ENCODE assay signal across 2 cellular contexts in the genomic region with DNA sequence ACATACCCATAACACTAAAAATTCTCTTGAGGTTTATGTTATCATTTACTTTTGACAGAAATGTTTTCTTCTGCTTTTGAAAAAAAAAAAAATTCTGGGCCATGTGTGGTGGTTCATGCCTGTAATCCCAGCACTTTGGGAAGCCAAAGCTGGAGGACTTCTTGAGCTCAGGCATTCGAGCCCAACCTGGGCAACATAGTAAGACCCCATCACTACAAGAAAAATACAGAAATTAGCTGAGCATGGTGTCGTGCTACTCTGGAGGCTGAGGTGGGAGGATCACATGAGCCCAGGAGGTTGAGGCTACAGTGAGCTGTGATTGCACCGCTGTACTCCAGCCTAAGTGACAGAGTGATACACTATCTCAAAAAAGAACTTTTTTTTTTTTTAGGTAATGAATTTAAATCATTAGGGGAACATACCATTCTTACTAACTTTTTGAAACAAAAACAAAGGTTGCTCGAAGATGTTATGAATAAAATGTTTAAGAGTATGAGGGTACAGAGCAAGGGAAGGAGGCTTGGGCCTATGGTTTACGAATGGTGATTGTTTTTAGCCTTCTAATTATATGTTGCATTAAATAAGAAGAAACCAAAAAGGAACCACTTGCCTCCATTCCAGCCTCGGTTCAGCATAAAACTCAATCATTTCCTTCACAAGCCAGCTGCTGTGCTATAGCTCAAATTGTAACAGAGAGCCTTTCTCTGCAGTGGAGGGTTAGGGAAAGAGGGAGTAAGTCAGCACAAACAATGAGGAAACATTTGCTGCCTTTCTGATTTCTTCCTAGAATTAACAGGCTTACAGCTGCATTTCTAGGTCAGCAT.
TF ChIP-seq lines count a peak whose summit lies in the region.

No MANE protein-coding gene starts in this region.

TF ChIP-seq in IMR-90, 13 proteins besides CTCF, POLR2A, EP300 and RAD21:
- TF ChIP-seq BHLHE40 (IDR thresholded peaks at IDR 0.05; ENCODE audit: low read depth, low read length) (no peak), FOS (IDR thresholded peaks at IDR 0.05; ENCODE audit: low read depth, low read length) (no peak), NFE2L2 (IDR thresholded peaks at IDR 0.05; ENCODE audit: low read depth, low read length) (no peak), MAFK (IDR thresholded peaks at IDR 0.05; ENCODE audit: low read depth, low read length) (no peak), MXI1 (IDR thresholded peaks at IDR 0.05; ENCODE audit: borderline replicate concordance, low read depth, low read length) (no peak), SMC3 (IDR thresholded peaks at IDR 0.05; ENCODE audit: low read depth, low read length) (no peak), MAZ (IDR thresholded peaks at IDR 0.05; ENCODE audit: borderline replicate concordance, low read depth, low read length) (no peak), CHD1 (IDR thresholded peaks at IDR 0.05; ENCODE audit: low read depth, low read length) (no peak), CEBPB (IDR thresholded peaks at IDR 0.05; ENCODE audit: low read depth, low read length) (no peak), RCOR1 (IDR thresholded peaks at IDR 0.05; ENCODE audit: insufficient replicate concordance, low read length) (no peak), RFX5 (IDR thresholded peaks at IDR 0.05; ENCODE audit: low read depth, low read length) (no peak)
- TF ChIP-seq, protein P1, sequence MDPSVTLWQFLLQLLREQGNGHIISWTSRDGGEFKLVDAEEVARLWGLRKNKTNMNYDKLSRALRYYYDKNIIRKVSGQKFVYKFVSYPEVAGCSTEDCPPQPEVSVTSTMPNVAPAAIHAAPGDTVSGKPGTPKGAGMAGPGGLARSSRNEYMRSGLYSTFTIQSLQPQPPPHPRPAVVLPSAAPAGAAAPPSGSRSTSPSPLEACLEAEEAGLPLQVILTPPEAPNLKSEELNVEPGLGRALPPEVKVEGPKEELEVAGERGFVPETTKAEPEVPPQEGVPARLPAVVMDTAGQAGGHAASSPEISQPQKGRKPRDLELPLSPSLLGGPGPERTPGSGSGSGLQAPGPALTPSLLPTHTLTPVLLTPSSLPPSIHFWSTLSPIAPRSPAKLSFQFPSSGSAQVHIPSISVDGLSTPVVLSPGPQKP (IDR thresholded peaks at IDR 0.05; ENCODE audit: borderline replicate concordance, low read depth, low read length) = no peak
- TF ChIP-seq, protein P2, sequence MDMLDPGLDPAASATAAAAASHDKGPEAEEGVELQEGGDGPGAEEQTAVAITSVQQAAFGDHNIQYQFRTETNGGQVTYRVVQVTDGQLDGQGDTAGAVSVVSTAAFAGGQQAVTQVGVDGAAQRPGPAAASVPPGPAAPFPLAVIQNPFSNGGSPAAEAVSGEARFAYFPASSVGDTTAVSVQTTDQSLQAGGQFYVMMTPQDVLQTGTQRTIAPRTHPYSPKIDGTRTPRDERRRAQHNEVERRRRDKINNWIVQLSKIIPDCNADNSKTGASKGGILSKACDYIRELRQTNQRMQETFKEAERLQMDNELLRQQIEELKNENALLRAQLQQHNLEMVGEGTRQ (IDR thresholded peaks at IDR 0.05; ENCODE audit: low read depth, low read length) = no peak

TF ChIP-seq in HepG2, 621 proteins besides CTCF, POLR2A, EP300 and RAD21:
- TF ChIP-seq ZSCAN31 (CRISPR knock-in tag; IDR thresholded peaks at IDR 0.05; ENCODE audit: low read depth) (no peak), ZMYM3 (CRISPR knock-in tag; IDR thresholded peaks at IDR 0.05) (peak; percentile 34; the same call in 1 of the 2 replicates), PAX8 (CRISPR knock-in tag; IDR thresholded peaks at IDR 0.05; ENCODE audit: borderline replicate concordance) (no peak), MIER2 (CRISPR knock-in tag; IDR thresholded peaks at IDR 0.05) (no peak), HMG20A (CRISPR knock-in tag; IDR thresholded peaks at IDR 0.05; ENCODE audit: borderline replicate concordance) (no peak), ZNF556 (CRISPR knock-in tag; IDR thresholded peaks at IDR 0.05; ENCODE audit: borderline replicate concordance) (no peak), NCOA1 (CRISPR knock-in tag; IDR thresholded peaks at IDR 0.05) (no peak), THYN1 (CRISPR knock-in tag; IDR thresholded peaks at IDR 0.05; ENCODE audit: borderline replicate concordance, low read depth) (no peak), POLR2G (IDR thresholded peaks at IDR 0.05; ENCODE audit: low read depth, low read length) (0 out of 2 replicates have a peak, but pooled peaks have one; percentile 26), PHF20 (CRISPR knock-in tag; IDR thresholded peaks at IDR 0.05) (no peak), BRCA1 (CRISPR knock-in tag; IDR thresholded peaks at IDR 0.05) (no peak), ZNF615 (CRISPR knock-in tag; IDR thresholded peaks at IDR 0.05; ENCODE audit: borderline replicate concordance) (no peak), NFYB (CRISPR knock-in tag; IDR thresholded peaks at IDR 0.05) (no peak), CBX1 (IDR thresholded peaks at IDR 0.05; ENCODE audit: low read depth) (no peak), ZNF121 (CRISPR knock-in tag; IDR thresholded peaks at IDR 0.05) (peak; percentile 87)
- TF ChIP-seq, protein P3, sequence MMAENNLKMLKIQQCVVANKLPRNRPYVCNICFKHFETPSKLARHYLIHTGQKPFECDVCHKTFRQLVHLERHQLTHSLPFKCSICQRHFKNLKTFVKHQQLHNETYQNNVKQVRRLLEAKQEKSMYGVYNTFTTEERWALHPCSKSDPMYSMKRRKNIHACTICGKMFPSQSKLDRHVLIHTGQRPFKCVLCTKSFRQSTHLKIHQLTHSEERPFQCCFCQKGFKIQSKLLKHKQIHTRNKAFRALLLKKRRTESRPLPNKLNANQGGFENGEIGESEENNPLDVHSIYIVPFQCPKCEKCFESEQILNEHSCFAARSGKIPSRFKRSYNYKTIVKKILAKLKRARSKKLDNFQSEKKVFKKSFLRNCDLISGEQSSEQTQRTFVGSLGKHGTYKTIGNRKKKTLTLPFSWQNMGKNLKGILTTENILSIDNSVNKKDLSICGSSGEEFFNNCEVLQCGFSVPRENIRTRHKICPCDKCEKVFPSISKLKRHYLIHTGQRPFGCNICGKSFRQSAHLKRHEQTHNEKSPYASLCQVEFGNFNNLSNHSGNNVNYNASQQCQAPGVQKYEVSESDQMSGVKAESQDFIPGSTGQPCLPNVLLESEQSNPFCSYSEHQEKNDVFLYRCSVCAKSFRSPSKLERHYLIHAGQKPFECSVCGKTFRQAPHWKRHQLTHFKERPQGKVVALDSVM (CRISPR knock-in tag; IDR thresholded peaks at IDR 0.05) = peak; percentile 95
- TF ChIP-seq, protein P4, sequence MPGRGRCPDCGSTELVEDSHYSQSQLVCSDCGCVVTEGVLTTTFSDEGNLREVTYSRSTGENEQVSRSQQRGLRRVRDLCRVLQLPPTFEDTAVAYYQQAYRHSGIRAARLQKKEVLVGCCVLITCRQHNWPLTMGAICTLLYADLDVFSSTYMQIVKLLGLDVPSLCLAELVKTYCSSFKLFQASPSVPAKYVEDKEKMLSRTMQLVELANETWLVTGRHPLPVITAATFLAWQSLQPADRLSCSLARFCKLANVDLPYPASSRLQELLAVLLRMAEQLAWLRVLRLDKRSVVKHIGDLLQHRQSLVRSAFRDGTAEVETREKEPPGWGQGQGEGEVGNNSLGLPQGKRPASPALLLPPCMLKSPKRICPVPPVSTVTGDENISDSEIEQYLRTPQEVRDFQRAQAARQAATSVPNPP (CRISPR knock-in tag; IDR thresholded peaks at IDR 0.05) = no peak
- TF ChIP-seq, protein P5, sequence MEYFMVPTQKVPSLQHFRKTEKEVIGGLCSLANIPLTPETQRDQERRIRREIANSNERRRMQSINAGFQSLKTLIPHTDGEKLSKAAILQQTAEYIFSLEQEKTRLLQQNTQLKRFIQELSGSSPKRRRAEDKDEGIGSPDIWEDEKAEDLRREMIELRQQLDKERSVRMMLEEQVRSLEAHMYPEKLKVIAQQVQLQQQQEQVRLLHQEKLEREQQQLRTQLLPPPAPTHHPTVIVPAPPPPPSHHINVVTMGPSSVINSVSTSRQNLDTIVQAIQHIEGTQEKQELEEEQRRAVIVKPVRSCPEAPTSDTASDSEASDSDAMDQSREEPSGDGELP (IDR thresholded peaks at IDR 0.05; ENCODE audit: borderline replicate concordance, low read depth) = peak; percentile 15; the same call in 1 of the 2 replicates
TF ChIP-seq in HepG2: peak in this region for 5.
